8 cellular contexts compared by ENCODE assay signal in the genomic region with DNA sequence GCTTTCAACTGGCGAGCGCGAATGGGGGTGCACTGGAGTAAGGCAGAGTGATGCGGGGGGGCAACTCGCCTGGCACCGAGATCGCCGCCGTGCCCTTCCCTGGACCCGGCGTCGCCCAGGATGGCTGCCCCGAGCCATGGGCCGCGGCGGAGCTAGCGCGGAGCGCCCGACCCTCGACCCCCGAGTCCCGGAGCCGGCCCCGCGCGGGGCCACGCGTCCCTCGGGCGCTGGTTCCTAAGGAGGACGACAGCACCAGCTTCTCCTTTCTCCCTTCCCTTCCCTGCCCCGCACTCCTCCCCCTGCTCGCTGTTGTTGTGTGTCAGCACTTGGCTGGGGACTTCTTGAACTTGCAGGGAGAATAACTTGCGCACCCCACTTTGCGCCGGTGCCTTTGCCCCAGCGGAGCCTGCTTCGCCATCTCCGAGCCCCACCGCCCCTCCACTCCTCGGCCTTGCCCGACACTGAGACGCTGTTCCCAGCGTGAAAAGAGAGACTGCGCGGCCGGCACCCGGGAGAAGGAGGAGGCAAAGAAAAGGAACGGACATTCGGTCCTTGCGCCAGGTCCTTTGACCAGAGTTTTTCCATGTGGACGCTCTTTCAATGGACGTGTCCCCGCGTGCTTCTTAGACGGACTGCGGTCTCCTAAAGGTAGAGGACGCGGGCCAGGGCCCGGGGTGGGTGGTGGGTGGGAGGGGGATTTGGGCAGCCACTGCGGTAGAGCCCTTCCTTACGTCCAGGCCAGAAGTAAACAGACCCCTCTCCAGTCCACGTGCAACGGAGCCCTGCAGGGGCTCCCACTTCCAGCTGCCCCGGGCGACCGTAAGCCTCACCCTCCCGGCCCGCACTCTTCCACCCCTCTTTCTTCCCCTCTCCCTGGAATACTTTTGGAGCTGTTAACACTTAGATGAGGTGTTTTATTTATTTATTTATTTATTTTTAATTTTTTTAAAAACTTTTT. TPM values are rescaled to one million over a fixed set of nuclear protein-coding genes. Genes with fewer than 3 reads are reported as not detected.
DNase-seq lines count a peak whose midpoint lies in the region; ATAC-seq and TF ChIP-seq lines count a peak whose summit lies in the region.

No MANE protein-coding gene starts in this region.

- no peaks in the 10 kb centered on the region for H3K36me3 ChIP-seq in ES-I3 (ENCODE audit: insufficient read depth, low read length)
- peaks cover 19% of the 10 kb centered on the region for H3K36me3 ChIP-seq in HUES48 (ENCODE audit: control insufficient read depth, insufficient read depth, low read length)
- peaks cover 5% of the 10 kb centered on the region for H3K36me3 ChIP-seq in ectodermal cell (ENCODE audit: control insufficient read depth, insufficient read depth, low read length)
- H3K36me3 ChIP-seq in lung (ENCODE audit: control insufficient read depth in 2 of 2, insufficient read depth in 2 of 2, low read length in 2 of 2): no peaks in the 10 kb centered on the region
- H3K36me3 ChIP-seq in urinary bladder (ENCODE audit: insufficient read depth): peaks cover 4% of the 10 kb centered on the region

- H3K9ac ChIP-seq in ES-I3 (ENCODE audit: low read depth, low read length): peak overlapping the region; percentile 70; the same call in 1 of the 2 replicates
- H3K9ac ChIP-seq in HUES48 (ENCODE audit: low read depth, low read length): no peak overlapping the region

- H3K27ac ChIP-seq in HUES48 (ENCODE audit: low read depth, low read length) (peak overlapping the region; percentile 9), ectodermal cell (ENCODE audit: insufficient read depth, low read depth, low read length, poor library complexity, severe bottlenecking) (no peak overlapping the region), lung (ENCODE audit: low read depth in 1 of 2, low read length in 1 of 2) (peak overlapping the region in 1 of 2 donors; percentile 89), urinary bladder (ENCODE audit: low read depth) (peak overlapping the region; percentile 72)

- no peaks in the 10 kb centered on the region for H3K36me3 Mint-ChIP-seq in activated naive CD4-positive, alpha-beta T cell treated with anti-CD3 and anti-CD28 coated beads, Interleukin-2, amount 50 U/mL, for 72 hours

- DNase-seq in lung (ENCODE audit: low spot score) (peak; percentile 32), activated gamma-delta T cell treated with Interleukin-2 at 50 U/mL for 16 hours (no peak)
- no peak for DNase-seq in NK-92 treated with Interleukin-12 subunit alpha and Interleukin-12 subunit beta, amount 100 ng/mL, for 24 hours (lab: John Stamatoyannopoulos, UW)
- no peak for DNase-seq in activated naive CD4-positive, alpha-beta T cell treated with anti-CD3 and anti-CD28 coated beads, Interleukin-2, amount 50 U/mL, for 72 hours (ENCODE audit: low spot score in 2 of 2)

- no peak overlapping the region for H3K27ac Mint-ChIP-seq in activated naive CD4-positive, alpha-beta T cell treated with anti-CD3 and anti-CD28 coated beads, Interleukin-2, amount 50 U/mL, for 72 hours

- 0% methylated on average over 68 to 70 of the region's 70 CpGs for WGBS in ectodermal cell, 2 experiments
- 1 to 3% methylated on average over 46 to 70 of the region's 70 CpGs for WGBS in lung, 2 donors
- WGBS in urinary bladder: 3% methylated on average over 70 of the region's 70 CpGs

- H3K4me3 ChIP-seq in HUES48 (ENCODE audit: low read depth, low read length) (peak overlapping the region; percentile 71), ectodermal cell (ENCODE audit: insufficient read depth, low read depth, low read length) (peak overlapping the region; percentile 75), lung (peak overlapping the region; percentile 78), urinary bladder (ENCODE audit: low read depth, low read length) (peak overlapping the region; percentile 93)

- peaks cover 18% of the 10 kb centered on the region; the same call in 1 of the 2 replicates for H3K4me1 ChIP-seq in ES-I3 (ENCODE audit: insufficient read depth, low read length)
- H3K4me1 ChIP-seq in HUES48 (ENCODE audit: control insufficient read depth, insufficient read depth, low read length): peaks cover 42% of the 10 kb centered on the region
- H3K4me1 ChIP-seq in ectodermal cell (ENCODE audit: control insufficient read depth, insufficient read depth, low read length): no peaks in the 10 kb centered on the region
- no peaks in the 10 kb centered on the region for H3K4me1 ChIP-seq in lung (ENCODE audit: control insufficient read depth in 2 of 2, insufficient read depth in 2 of 2, low read length in 2 of 2)
- H3K4me1 ChIP-seq in urinary bladder (ENCODE audit: insufficient read depth): no peaks in the 10 kb centered on the region

- no peak for ATAC-seq in lung (ENCODE audit: insufficient read depth, low FRiP score)
- no peak for ATAC-seq in activated naive CD4-positive, alpha-beta T cell treated with anti-CD3 and anti-CD28 coated beads, Interleukin-2, amount 50 U/mL, for 72 hours

- H3K27me3 ChIP-seq in HUES48 (ENCODE audit: control insufficient read depth, insufficient read depth, low read length) (peaks cover 52% of the 10 kb centered on the region), ectodermal cell (ENCODE audit: control insufficient read depth, insufficient read depth, low read length, poor library complexity, severe bottlenecking) (peaks cover 33% of the 10 kb centered on the region), lung (ENCODE audit: control insufficient read depth, insufficient read depth) (no peaks in the 10 kb centered on the region)

- no peaks in the 10 kb centered on the region for H3K9me3 ChIP-seq in ES-I3 (ENCODE audit: control insufficient read depth, insufficient read depth, low read length)
- H3K9me3 ChIP-seq in HUES48 (ENCODE audit: control insufficient read depth, insufficient read depth, low read length): no peaks in the 10 kb centered on the region
- H3K9me3 ChIP-seq in ectodermal cell (ENCODE audit: control insufficient read depth, low read length): no peaks in the 10 kb centered on the region
- H3K9me3 ChIP-seq in lung (ENCODE audit: control insufficient read depth in 2 of 2, insufficient read depth in 1 of 2, low read length in 1 of 2): no peaks in the 10 kb centered on the region

- H3K9me3 Mint-ChIP-seq in activated naive CD4-positive, alpha-beta T cell treated with anti-CD3 and anti-CD28 coated beads, Interleukin-2, amount 50 U/mL, for 72 hours: no peaks in the 10 kb centered on the region

- no peak for TF ChIP-seq CTCF in lung (IDR thresholded peaks at IDR 0.05; ENCODE audit: control extremely low read depth, extremely low read depth)

RNA-seq across cellular contexts. Expression of a gene that starts 1.0 kb away (rescaled TPM):
- polyA plus RNA-seq in ectodermal cell (2013, experiment 1 of 4): 58.6 TPM
- 77.8 TPM for polyA plus RNA-seq in ectodermal cell (2013, experiment 2 of 4)
- polyA plus RNA-seq in ectodermal cell (2013, experiment 3 of 4): 55.6 TPM
- polyA plus RNA-seq in ectodermal cell (2013, experiment 4 of 4): 57.3 TPM
- total RNA-seq in lung: 10 to 100 TPM; 28.8 to 29.4 TPM
- polyA plus RNA-seq in lung: 10 to 100 TPM; 11.4 to 13.9 TPM
- 9.1 TPM for total RNA-seq in urinary bladder
- 14.1 TPM for polyA plus RNA-seq in urinary bladder
- total RNA-seq in activated naive CD4-positive, alpha-beta T cell treated with anti-CD3 and anti-CD28 coated beads, Interleukin-2, amount 50 U/mL, for 72 hours: not detected

Comparison
In these comparisons a context has a peak if more than half of its experiments do, and no peak if none do; other contexts are left out.
1. RNA of a gene that starts 1.0 kb away (total RNA-seq): 28.8 to 29.4 TPM in lung and 9.1 TPM in urinary bladder (single experiment); not detected in activated naive CD4-positive, alpha-beta T cell treated with anti-CD3 and anti-CD28 coated beads, Interleukin-2, amount 50 U/mL, for 72 hours; every median in the first group is over 10 times any median in the second.
2. Peak in every context shown above with its lines, with median percentiles within 50 percentile points of each other: H3K4me3 ChIP-seq.